8 cellular contexts compared by ENCODE assay signal in genomic region chr19:35509018-35509652, GRCh38. TPM values are rescaled to one million over a fixed set of nuclear protein-coding genes. Genes with fewer than 3 reads are reported as not detected.
DNase-seq lines count a peak whose midpoint lies in the region; ATAC-seq and TF ChIP-seq lines count a peak whose summit lies in the region.

No MANE protein-coding gene starts in this region.

- H3K4me2 ChIP-seq in BLaER1 = peak overlapping the region; percentile 46; the same call in 1 of the 2 replicates

- no peak for TF ChIP-seq CTCF in thyroid gland (IDR thresholded peaks at IDR 0.05)

- H3K36me3 ChIP-seq in BLaER1 = no peaks in the 10 kb centered on the region
- H3K36me3 ChIP-seq in thyroid gland = peaks cover 0 to 11% of the 10 kb centered on the region in 2 donors

- H3K9me3 ChIP-seq in BLaER1 = no peaks in the 10 kb centered on the region
- H3K9me3 ChIP-seq in thyroid gland = no peaks in the 10 kb centered on the region

- H3K9ac ChIP-seq in BLaER1 = no peak overlapping the region

- peaks cover 96% of the 10 kb centered on the region for H3K27me3 Mint-ChIP-seq in activated naive CD4-positive, alpha-beta T cell treated with anti-CD3 and anti-CD28 coated beads, Interleukin-2, amount 10 ng/mL, durations not matched to agents 7 days and 5 days

- no peak overlapping the region for H3K4me3 Mint-ChIP-seq in activated naive CD4-positive, alpha-beta T cell treated with anti-CD3 and anti-CD28 coated beads, Interleukin-2, amount 10 ng/mL, durations not matched to agents 7 days and 5 days

- no peaks in the 10 kb centered on the region; the same call in 1 of the 2 replicates for H4K20me1 ChIP-seq in BLaER1

- H3K4me1 Mint-ChIP-seq in activated naive CD4-positive, alpha-beta T cell treated with anti-CD3 and anti-CD28 coated beads, Interleukin-2, amount 10 ng/mL, durations not matched to agents 7 days and 5 days = peaks cover 21% of the 10 kb centered on the region

- CTCF ChIA-PET in activated naive CD4-positive, alpha-beta T cell treated with anti-CD3 and anti-CD28 coated beads, Interleukin-2, amount 10 ng/mL, durations not matched to agents 7 days and 5 days (lab: Charles Lee) = interaction anchor here (0.9 to 2.6 kb wide), 8 partner anchors 12 to 156 kb away, joined by 3 to 10 read pairs (median 6); no protein-coding TSS in a partner anchor

- intact Hi-C loops in thyroid gland (cut with DNase I) = no loop called here

- H3K27me3 ChIP-seq in BLaER1 (peaks cover 62% of the 10 kb centered on the region), thyroid gland (no peaks in the 10 kb centered on the region)

- DNase-seq in HuH-7.5 (ENCODE audit: low spot score) = peak; percentile 58
- DNase-seq in activated naive CD4-positive, alpha-beta T cell treated with anti-CD3 and anti-CD28 coated beads, Interleukin-2, amount 10 ng/mL, durations not matched to agents 7 days and 5 days = peak; percentile 58
- DNase-seq in left kidney (ENCODE audit: low read depth, low spot score) = peak; percentile 76
- DNase-seq in thyroid gland = peak; percentile 85 to 86
- DNase-seq in SW 1271 (lab: John Stamatoyannopoulos, UW) = no peak
- DNase-seq in NK-92 (lab: John Stamatoyannopoulos, UW; ENCODE audit: unreplicated experiment) = no peak

- peaks cover 13% of the 10 kb centered on the region for H3K4me1 ChIP-seq in BLaER1
- peaks cover 17 to 28% of the 10 kb centered on the region in 2 donors for H3K4me1 ChIP-seq in thyroid gland

- H3K27ac ChIP-seq in BLaER1 = no peak overlapping the region
- peak overlapping the region; percentile 67 to 89 (median 79) for H3K27ac ChIP-seq in thyroid gland

- no peaks in the 10 kb centered on the region for H3K36me3 Mint-ChIP-seq in activated naive CD4-positive, alpha-beta T cell treated with anti-CD3 and anti-CD28 coated beads, Interleukin-2, amount 10 ng/mL, durations not matched to agents 7 days and 5 days

- H3K4me3 ChIP-seq in BLaER1 = no peak overlapping the region
- peak overlapping the region; percentile 2 to 63 (median 37) for H3K4me3 ChIP-seq in thyroid gland (replicated peaks in 1 of 3)

- TF ChIP-seq POLR2A in thyroid gland (IDR thresholded peaks at IDR 0.05) = peak in 1 of 2 donors; percentile 73

- 10 to 11% methylated on average over 12 of the region's 12 CpGs for WGBS in thyroid gland, 2 donors

- H3K27ac Mint-ChIP-seq in activated naive CD4-positive, alpha-beta T cell treated with anti-CD3 and anti-CD28 coated beads, Interleukin-2, amount 10 ng/mL, durations not matched to agents 7 days and 5 days = no peak overlapping the region

- no peaks in the 10 kb centered on the region for H3K9me3 Mint-ChIP-seq in activated naive CD4-positive, alpha-beta T cell treated with anti-CD3 and anti-CD28 coated beads, Interleukin-2, amount 10 ng/mL, durations not matched to agents 7 days and 5 days

- no peak for ATAC-seq in GM19328 (IDR thresholded peaks at IDR 0.05; ENCODE audit: unreplicated experiment)

RNA-seq across cellular contexts. Expression of gene DMKN, which starts 4.3 kb away (rescaled TPM):
- 100 to 1,000 TPM; 164 to 348 (median 213) TPM for total RNA-seq in thyroid gland

RNA-seq across cellular contexts. Expression of gene KRTDAP, which starts 18.9 kb away (rescaled TPM):
- total RNA-seq in thyroid gland = 1 to 10 TPM in 1 of 4 donors, not detected in 3; 2.7 TPM

RNA-seq across cellular contexts. Expression of gene SBSN, which starts 19.0 kb away (rescaled TPM):
- total RNA-seq in thyroid gland = 1 to 10 TPM in 1 of 4 donors, not detected in 3; 1.2 TPM

RNA-seq across cellular contexts. Expression of gene GAPDHS, which starts 24.1 kb away (rescaled TPM):
- total RNA-seq in thyroid gland = 1 to 10 TPM in 1 of 4 donors, not detected in 3; 1.6 TPM

RNA-seq across cellular contexts. Expression of gene TMEM147, which starts 36.3 kb away (rescaled TPM):
- 100 to 1,000 TPM; 186 to 202 (median 188) TPM for total RNA-seq in thyroid gland

Comparison
In these comparisons a context has a peak if more than half of its experiments do, and no peak if none do; other contexts are left out.
1. DNase-seq: peak in HuH-7.5 (single experiment), activated naive CD4-positive, alpha-beta T cell treated with anti-CD3 and anti-CD28 coated beads, Interleukin-2, amount 10 ng/mL, durations not matched to agents 7 days and 5 days (single experiment), left kidney (single experiment) and thyroid gland (2 of 2); none in SW 1271 (0 of 2) and NK-92 (single experiment).